In the genomic region with DNA sequence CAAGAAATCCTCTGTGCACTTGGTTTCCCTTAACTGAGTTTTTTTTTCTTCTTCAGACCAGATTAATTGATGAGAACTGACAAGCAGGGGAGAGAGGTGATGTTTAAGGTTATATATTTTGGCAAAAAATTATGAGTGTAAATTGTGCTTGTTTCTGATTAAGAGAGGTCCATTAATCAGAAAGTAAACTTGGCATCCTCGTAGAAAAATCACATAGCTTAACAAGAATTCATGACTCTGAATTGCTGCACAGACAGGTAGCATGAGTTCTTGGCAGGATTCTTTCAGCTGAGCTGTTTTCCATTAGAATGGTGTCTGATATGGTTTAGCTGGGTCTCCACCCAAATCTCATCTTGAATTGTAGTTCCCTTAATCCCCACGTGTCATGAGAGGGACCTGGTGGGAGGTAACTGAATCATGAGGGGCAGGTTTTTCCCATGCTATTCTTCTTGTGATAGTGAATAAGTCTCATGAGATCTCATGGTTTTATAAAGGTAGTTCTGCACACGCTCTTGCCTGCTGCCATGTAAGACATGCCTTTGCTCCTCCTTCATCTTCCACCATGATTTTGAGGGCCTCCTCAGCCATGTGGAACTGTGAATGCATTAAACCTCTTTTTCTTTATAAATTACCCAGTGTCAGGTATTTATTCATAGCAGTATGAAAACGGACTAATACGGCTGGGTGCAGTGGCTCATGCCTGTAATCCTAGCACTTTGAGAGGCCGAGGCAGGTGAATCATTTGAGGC, we compare ENCODE assay signal across 31 cellular contexts.
"Had no signal": no experiment of that assay in that cellular context is flagged by ENCODE, and none has a peak within 500 bp of the region (broad histone marks: within the 10 kb centered on the region; RNA-seq: fewer than 3 reads in every experiment).

No MANE protein-coding gene starts in this region.

- H3K4me3 ChIP-seq: adrenal gland, cardiac muscle cell, Peyer's patch, SJSA1 had no signal

- H3K4me1 ChIP-seq: adrenal gland, SJSA1 had no signal

- H3K36me3 ChIP-seq: adrenal gland, cardiac muscle cell, Peyer's patch, SJSA1 had no signal

- DNase-seq: activated CD4-positive, alpha-beta T cell treated with anti-CD3 and anti-CD28 coated beads for 36 hours; activated CD4-positive, alpha-beta T cell treated with anti-CD3 and anti-CD28 coated beads, Interleukin-2, amount 10 ng/mL, durations not matched to agents 7 days and 5 days; activated CD4-positive, alpha-beta T cell treated with anti-CD3 and anti-CD28 coated beads, Interleukin-2, amount 50 U/mL, for 48 hours; activated CD8-positive, alpha-beta T cell treated with anti-CD3 and anti-CD28 coated beads, Interleukin-2, amount 10 ng/mL, durations not matched to agents 7 days and 5 days; activated gamma-delta T cell; activated naive CD4-positive, alpha-beta T cell treated with anti-CD3 and anti-CD28 coated beads for 36 hours; activated T-cell treated with anti-CD3 and anti-CD28 coated beads, Interleukin-2, amount 50 U/mL, for 24 hours; adrenal gland; aorta; NCI-H1092 treated with DMSO at 0.1 percent for 48 hours; NCI-H1417; NCI-H146; NCI-H187; NCI-H2029 treated with DMSO at 0.1 percent for 48 hours; NCI-H2107; NCI-H2171 treated with DMSO at 0.1 percent for 48 hours; NCI-H2227 treated with DMSO at 0.1 percent for 48 hours; NCI-H446; NCI-H524; NCI-H69; Peyer's patch; RPMI8226; SHP77 treated with DMSO at 0.1 percent for 48 hours; SW 1271; T-helper 1 cell; T-helper 2 cell; T1000 had no signal

- H3K27me3 ChIP-seq: adrenal gland, cardiac muscle cell, Peyer's patch, SJSA1 had no signal

- H3K27ac ChIP-seq: adrenal gland, cardiac muscle cell, Peyer's patch, SJSA1 had no signal

- ATAC-seq: activated CD4-positive, alpha-beta T cell treated with anti-CD3 and anti-CD28 coated beads for 36 hours; activated CD4-positive, CD25-positive, alpha-beta regulatory T cell treated with anti-CD3 and anti-CD28 coated beads, Interleukin-2, amount 50 U/mL, for 24 hours; activated CD8-positive, alpha-beta T cell treated with anti-CD3 and anti-CD28 coated beads, Interleukin-2, amount 10 ng/mL, durations not matched to agents 7 days and 5 days; activated naive CD4-positive, alpha-beta T cell treated with anti-CD3 and anti-CD28 coated beads, Interleukin-2, amount 50 U/mL, for 72 hours had no signal

- H3K9me3 ChIP-seq: adrenal gland, Peyer's patch had no signal
